ENCODE assay signal across 18 cellular contexts in the genomic region with DNA sequence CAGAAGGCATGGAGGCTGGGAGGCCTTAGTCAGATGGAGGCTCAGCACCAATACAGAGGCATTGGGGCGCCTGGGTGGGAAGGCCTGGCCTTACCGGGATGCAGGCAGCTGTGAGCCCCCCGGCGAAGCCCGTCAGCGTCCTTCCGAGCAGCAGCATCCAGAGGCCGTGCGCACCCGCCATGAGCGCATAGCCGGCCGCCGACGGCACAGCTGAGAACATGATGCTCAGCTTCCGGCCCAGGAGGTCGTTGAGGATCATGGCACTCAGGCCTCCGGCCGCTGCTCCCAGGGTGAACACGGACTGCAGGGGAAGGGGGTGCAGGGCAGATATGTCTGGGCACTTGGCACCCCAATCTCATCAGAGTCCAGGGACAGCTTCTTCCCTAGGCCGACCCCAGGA. TPM values are rescaled to one million over a fixed set of nuclear protein-coding genes. Genes with fewer than 3 reads are reported as not detected.
DNase-seq lines count a peak whose midpoint lies in the region; ATAC-seq and TF ChIP-seq lines count a peak whose summit lies in the region.
"Had no signal": no experiment of that assay in that cellular context is flagged by ENCODE, and none has a peak within 500 bp of the region (broad histone marks: within the 10 kb centered on the region; RNA-seq: fewer than 3 reads in every experiment).

No MANE protein-coding gene starts in this region.

- H3K4me1 ChIP-seq in adipocyte (ENCODE audit: control insufficient read depth, insufficient read depth, low read length) (peaks cover 36% of the 10 kb centered on the region), prostate gland (replicated peaks) (no peaks in the 10 kb centered on the region)

- H3K36me3 ChIP-seq in adipocyte (ENCODE audit: control insufficient read depth, insufficient read depth, low read length, severe bottlenecking): peaks cover 49% of the 10 kb centered on the region
- no peaks in the 10 kb centered on the region for H3K36me3 ChIP-seq in prostate gland

- H3K4me3 Mint-ChIP-seq in neural crest cell: peak overlapping the region; percentile 62

- WGBS in prostate gland: 95% methylated on average over 18 of the region's 21 CpGs

- H3K27me3 ChIP-seq in adipocyte (replicated peaks; ENCODE audit: control insufficient read depth, insufficient read depth, low read length) (no peaks in the 10 kb centered on the region), prostate gland (replicated peaks; ENCODE audit: insufficient read depth) (no peaks in the 10 kb centered on the region)
- H3K27me3 ChIP-seq: SJSA1 had no signal

- H3K9me3 Mint-ChIP-seq in neural crest cell: no peaks in the 10 kb centered on the region
- H3K9me3 Mint-ChIP-seq: CD4-positive, CD25-positive, alpha-beta regulatory T cell had no signal

- DNase-seq in Right ventricle myocardium inferior (ENCODE audit: missing footprints) (peak; percentile 8), cardiac septum (ENCODE audit: low spot score) (no peak), GM12865 (ENCODE audit: low read depth) (no peak), adipocyte (ENCODE audit: low read depth) (no peak), neural crest cell (ENCODE audit: low read depth, low spot score) (no peak), DMS153 treated with DMSO at 0.1 percent for 48 hours (lab: John Stamatoyannopoulos, UW; ENCODE audit: unreplicated experiment) (no peak), amniotic stem cell (lab: John Stamatoyannopoulos, UW) (no peak), prostate gland (ENCODE audit: low spot score) (no peak)
- DNase-seq: CD4-positive, CD25-positive, alpha-beta regulatory T cell; DMS79 treated with DMSO at 0.1 percent for 48 hours; Karpas-422; NCI-H1417 treated with DMSO at 0.1 percent for 48 hours; NCI-H2029; NCI-H510A; NCI-H82 had no signal

- H3K36me3 Mint-ChIP-seq in neural crest cell (ENCODE audit: low read depth): no peaks in the 10 kb centered on the region
- H3K36me3 Mint-ChIP-seq: CD4-positive, CD25-positive, alpha-beta regulatory T cell had no signal

- H3K9me3 ChIP-seq in adipocyte (ENCODE audit: control insufficient read depth, low read length) (no peaks in the 10 kb centered on the region), prostate gland (no peaks in the 10 kb centered on the region)
- H3K9me3 ChIP-seq: SJSA1 had no signal

- H3K27me3 Mint-ChIP-seq in neural crest cell (ENCODE audit: low read depth): no peaks in the 10 kb centered on the region
- H3K27me3 Mint-ChIP-seq: CD4-positive, CD25-positive, alpha-beta regulatory T cell had no signal

- TF ChIP-seq POLR2A in prostate gland (IDR thresholded peaks at IDR 0.05): no peak

- ATAC-seq in Right ventricle myocardium inferior: no peak

- H3K4me3 ChIP-seq in GM12865 (ENCODE audit: low read depth, low read length) (peak overlapping the region; percentile 71), adipocyte (ENCODE audit: low read length) (peak overlapping the region; percentile 89), prostate gland (no peak overlapping the region)

- no peak for TF ChIP-seq CTCF in GM12865 (IDR thresholded peaks at IDR 0.05; ENCODE audit: insufficient read depth, low read depth, low read length, missing control alignments)
- TF ChIP-seq CTCF in neural crest cell (conservative IDR thresholded peaks at IDR 0.05): no peak
- no peak for TF ChIP-seq CTCF in prostate gland (IDR thresholded peaks at IDR 0.05)

- peak overlapping the region; percentile 42 for H3K9ac ChIP-seq in adipocyte (ENCODE audit: low read length)

- H3K27ac Mint-ChIP-seq in neural crest cell (ENCODE audit: unreplicated experiment): no peak overlapping the region
- H3K27ac Mint-ChIP-seq: CD4-positive, CD25-positive, alpha-beta regulatory T cell had no signal

- intact Hi-C loops in Right ventricle myocardium inferior (cut with DNase I): loop anchor here (5.0 to 10.0 kb wide), 2 partner anchors 60 to 442 kb away; a partner anchor contains a TSS
- intact Hi-C loops in cardiac septum (cut with DNase I): loop anchor here (5.0 to 10.0 kb wide), 2 partner anchors 55 to 442 kb away; a partner anchor contains a TSS
- intact Hi-C loops in prostate gland (cut with DNase I): no loop called here

- no peak overlapping the region for H3K27ac ChIP-seq in prostate gland
- H3K27ac ChIP-seq: 22Rv1, SJSA1 had no signal

- peaks cover 17% of the 10 kb centered on the region for H3K4me1 Mint-ChIP-seq in neural crest cell

RNA-seq across cellular contexts. Expression of a gene that starts 2.0 kb away (rescaled TPM):
- total RNA-seq in Right ventricle myocardium inferior: 2.7 TPM
- 3.6 TPM for total RNA-seq in cardiac septum
- 29.0 and 30.9 TPM in 2 replicates for total RNA-seq in neural crest cell
- total RNA-seq in prostate gland: 1 to 10 TPM in 1 of 2 donors, under 1 TPM in 1; 0.77 to 3.4 TPM

RNA-seq across cellular contexts. Expression of a gene that starts 17.2 kb away (rescaled TPM):
- 13.9 TPM for total RNA-seq in Right ventricle myocardium inferior
- 15.0 TPM for total RNA-seq in cardiac septum
- 42.6 and 45.8 TPM in 2 replicates for total RNA-seq in neural crest cell
- total RNA-seq in prostate gland: 10 to 100 TPM; 23.0 to 40.2 TPM

RNA-seq across cellular contexts. Expression of a gene that starts 47.8 kb away (rescaled TPM):
- not detected for total RNA-seq in Right ventricle myocardium inferior
- total RNA-seq in cardiac septum: not detected
- total RNA-seq in neural crest cell: not detected in 2 replicates
- not detected for total RNA-seq in prostate gland
- total RNA-seq: CD4-positive, CD25-positive, alpha-beta regulatory T cell; RPMI7951; SJSA1 had no signal

RNA-seq across cellular contexts. Expression of a gene that starts 54.8 kb away (rescaled TPM):
- total RNA-seq in Right ventricle myocardium inferior (3.6 TPM), cardiac septum (3.3 TPM), neural crest cell (5.8 and 6.0 TPM in 2 replicates), prostate gland (1 to 10 TPM; 2.8 to 8.1 TPM)
- total RNA-seq: RPMI7951 had no signal

RNA-seq across cellular contexts. Expression of a gene that starts 57.6 kb away (rescaled TPM):
- 9.5 TPM for total RNA-seq in Right ventricle myocardium inferior
- 9.6 TPM for total RNA-seq in cardiac septum
- 0.16 and 0.20 TPM in 2 replicates for total RNA-seq in neural crest cell
- 10 to 100 TPM in 1 of 2 donors, 1 to 10 TPM in 1; 1.6 to 11.6 TPM for total RNA-seq in prostate gland
- total RNA-seq: CD4-positive, CD25-positive, alpha-beta regulatory T cell; SJSA1 had no signal

Comparison
In these comparisons a context has a peak if more than half of its experiments do, and no peak if none do; other contexts are left out.
1. H3K4me3 ChIP-seq: peak in GM12865 (single experiment) and adipocyte (single experiment); none in prostate gland (0 of 2).